Comparison of ENCODE assay signal across 1 cellular context in the genomic region with DNA sequence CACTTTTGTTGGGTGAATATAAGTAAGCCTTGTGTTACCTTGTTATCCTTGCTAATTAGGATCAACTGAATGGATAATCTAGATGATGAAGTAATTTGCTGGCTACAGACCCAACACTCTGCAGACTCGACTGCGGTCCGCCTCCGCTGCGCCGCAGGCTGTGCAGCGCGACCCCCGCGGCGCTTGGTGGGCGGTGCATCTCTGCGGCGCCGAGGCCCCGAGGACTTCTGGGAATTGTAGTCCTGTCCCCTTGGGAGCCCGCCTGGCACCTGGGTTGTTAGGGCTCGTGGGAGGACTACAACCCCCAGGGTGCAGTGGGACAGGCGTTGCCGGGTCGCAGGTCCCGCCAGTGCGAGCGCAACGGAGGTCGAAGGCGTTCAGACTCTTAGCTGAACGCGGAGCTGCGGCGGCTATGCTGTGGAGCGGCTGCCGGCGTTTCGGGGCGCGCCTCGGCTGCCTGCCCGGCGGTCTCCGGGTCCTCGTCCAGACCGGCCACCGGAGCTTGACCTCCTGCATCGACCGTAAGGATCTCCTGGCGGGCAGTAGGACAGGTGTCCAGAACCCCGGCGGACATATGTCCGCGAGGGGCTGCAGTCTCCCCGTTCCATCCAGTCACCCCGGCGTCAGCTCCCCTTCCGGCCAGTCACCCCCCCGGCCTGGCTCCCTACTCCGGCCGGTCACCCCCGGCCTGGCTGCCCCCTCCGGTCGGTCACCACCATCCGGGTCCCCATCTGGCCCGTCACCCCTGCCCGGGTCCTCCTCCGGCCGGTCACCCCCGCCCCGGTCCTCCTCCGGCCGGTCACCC.
A peak's percentile ranks its signal among the peaks of the same experiment; 100 is the strongest.
TF ChIP-seq lines count a peak whose summit lies in the region.

A gene (plus strand): TSS at position 380 of the 805 bp plus-strand sequence. CDS start 33 bp downstream, at position 413.
A gene (minus strand): TSS at position 164 of the 805 bp plus-strand sequence. CDS start 470 bp downstream, outside the sequence.

TF ChIP-seq in GM12878, 131 proteins besides CTCF, POLR2A, EP300 and RAD21 (continued from another document and continues in another):
- TF ChIP-seq, protein P1, sequence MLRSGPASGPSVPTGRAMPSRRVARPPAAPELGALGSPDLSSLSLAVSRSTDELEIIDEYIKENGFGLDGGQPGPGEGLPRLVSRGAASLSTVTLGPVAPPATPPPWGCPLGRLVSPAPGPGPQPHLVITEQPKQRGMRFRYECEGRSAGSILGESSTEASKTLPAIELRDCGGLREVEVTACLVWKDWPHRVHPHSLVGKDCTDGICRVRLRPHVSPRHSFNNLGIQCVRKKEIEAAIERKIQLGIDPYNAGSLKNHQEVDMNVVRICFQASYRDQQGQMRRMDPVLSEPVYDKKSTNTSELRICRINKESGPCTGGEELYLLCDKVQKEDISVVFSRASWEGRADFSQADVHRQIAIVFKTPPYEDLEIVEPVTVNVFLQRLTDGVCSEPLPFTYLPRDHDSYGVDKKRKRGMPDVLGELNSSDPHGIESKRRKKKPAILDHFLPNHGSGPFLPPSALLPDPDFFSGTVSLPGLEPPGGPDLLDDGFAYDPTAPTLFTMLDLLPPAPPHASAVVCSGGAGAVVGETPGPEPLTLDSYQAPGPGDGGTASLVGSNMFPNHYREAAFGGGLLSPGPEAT (IDR thresholded peaks at IDR 0.05; ENCODE audit: low read depth), result peak; percentile 49; the same call in 1 of the 2 replicates
- no peak for TF ChIP-seq YBX1 (IDR thresholded peaks at IDR 0.05)
- TF ChIP-seq KAT2A (conservative IDR thresholded peaks at IDR 0.05; ENCODE audit: control insufficient read depth, low read depth, low read length), result no peak
- no peak for TF ChIP-seq HDGF (IDR thresholded peaks at IDR 0.05)
- no peak for TF ChIP-seq BACH1 (IDR thresholded peaks at IDR 0.05; ENCODE audit: borderline replicate concordance)
- TF ChIP-seq, protein P2, sequence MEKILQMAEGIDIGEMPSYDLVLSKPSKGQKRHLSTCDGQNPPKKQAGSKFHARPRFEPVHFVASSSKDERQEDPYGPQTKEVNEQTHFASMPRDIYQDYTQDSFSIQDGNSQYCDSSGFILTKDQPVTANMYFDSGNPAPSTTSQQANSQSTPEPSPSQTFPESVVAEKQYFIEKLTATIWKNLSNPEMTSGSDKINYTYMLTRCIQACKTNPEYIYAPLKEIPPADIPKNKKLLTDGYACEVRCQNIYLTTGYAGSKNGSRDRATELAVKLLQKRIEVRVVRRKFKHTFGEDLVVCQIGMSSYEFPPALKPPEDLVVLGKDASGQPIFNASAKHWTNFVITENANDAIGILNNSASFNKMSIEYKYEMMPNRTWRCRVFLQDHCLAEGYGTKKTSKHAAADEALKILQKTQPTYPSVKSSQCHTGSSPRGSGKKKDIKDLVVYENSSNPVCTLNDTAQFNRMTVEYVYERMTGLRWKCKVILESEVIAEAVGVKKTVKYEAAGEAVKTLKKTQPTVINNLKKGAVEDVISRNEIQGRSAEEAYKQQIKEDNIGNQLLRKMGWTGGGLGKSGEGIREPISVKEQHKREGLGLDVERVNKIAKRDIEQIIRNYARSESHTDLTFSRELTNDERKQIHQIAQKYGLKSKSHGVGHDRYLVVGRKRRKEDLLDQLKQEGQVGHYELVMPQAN (conservative IDR thresholded peaks at IDR 0.05), result peak; percentile 42
- TF ChIP-seq, protein P3, sequence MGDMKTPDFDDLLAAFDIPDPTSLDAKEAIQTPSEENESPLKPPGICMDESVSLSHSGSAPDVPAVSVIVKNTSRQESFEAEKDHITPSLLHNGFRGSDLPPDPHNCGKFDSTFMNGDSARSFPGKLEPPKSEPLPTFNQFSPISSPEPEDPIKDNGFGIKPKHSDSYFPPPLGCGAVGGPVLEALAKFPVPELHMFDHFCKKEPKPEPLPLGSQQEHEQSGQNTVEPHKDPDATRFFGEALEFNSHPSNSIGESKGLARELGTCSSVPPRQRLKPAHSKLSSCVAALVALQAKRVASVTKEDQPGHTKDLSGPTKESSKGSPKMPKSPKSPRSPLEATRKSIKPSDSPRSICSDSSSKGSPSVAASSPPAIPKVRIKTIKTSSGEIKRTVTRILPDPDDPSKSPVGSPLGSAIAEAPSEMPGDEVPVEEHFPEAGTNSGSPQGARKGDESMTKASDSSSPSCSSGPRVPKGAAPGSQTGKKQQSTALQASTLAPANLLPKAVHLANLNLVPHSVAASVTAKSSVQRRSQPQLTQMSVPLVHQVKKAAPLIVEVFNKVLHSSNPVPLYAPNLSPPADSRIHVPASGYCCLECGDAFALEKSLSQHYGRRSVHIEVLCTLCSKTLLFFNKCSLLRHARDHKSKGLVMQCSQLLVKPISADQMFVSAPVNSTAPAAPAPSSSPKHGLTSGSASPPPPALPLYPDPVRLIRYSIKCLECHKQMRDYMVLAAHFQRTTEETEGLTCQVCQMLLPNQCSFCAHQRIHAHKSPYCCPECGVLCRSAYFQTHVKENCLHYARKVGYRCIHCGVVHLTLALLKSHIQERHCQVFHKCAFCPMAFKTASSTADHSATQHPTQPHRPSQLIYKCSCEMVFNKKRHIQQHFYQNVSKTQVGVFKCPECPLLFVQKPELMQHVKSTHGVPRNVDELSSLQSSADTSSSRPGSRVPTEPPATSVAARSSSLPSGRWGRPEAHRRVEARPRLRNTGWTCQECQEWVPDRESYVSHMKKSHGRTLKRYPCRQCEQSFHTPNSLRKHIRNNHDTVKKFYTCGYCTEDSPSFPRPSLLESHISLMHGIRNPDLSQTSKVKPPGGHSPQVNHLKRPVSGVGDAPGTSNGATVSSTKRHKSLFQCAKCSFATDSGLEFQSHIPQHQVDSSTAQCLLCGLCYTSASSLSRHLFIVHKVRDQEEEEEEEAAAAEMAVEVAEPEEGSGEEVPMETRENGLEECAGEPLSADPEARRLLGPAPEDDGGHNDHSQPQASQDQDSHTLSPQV (IDR thresholded peaks at IDR 0.05), result no peak
- TF ChIP-seq BMI1 (IDR thresholded peaks at IDR 0.05; ENCODE audit: borderline replicate concordance), result no peak
- TF ChIP-seq, protein P4, sequence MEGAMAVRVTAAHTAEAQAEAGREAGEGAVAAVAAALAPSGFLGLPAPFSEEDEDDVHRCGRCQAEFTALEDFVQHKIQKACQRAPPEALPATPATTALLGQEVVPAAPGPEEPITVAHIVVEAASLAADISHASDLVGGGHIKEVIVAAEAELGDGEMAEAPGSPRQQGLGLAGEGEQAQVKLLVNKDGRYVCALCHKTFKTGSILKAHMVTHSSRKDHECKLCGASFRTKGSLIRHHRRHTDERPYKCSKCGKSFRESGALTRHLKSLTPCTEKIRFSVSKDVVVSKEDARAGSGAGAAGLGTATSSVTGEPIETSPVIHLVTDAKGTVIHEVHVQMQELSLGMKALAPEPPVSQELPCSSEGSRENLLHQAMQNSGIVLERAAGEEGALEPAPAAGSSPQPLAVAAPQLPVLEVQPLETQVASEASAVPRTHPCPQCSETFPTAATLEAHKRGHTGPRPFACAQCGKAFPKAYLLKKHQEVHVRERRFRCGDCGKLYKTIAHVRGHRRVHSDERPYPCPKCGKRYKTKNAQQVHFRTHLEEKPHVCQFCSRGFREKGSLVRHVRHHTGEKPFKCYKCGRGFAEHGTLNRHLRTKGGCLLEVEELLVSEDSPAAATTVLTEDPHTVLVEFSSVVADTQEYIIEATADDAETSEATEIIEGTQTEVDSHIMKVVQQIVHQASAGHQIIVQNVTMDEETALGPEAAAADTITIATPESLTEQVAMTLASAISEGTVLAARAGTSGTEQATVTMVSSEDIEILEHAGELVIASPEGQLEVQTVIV (IDR thresholded peaks at IDR 0.05; ENCODE audit: borderline replicate concordance, partially characterized antibody), result no peak
- TF ChIP-seq, protein P5, sequence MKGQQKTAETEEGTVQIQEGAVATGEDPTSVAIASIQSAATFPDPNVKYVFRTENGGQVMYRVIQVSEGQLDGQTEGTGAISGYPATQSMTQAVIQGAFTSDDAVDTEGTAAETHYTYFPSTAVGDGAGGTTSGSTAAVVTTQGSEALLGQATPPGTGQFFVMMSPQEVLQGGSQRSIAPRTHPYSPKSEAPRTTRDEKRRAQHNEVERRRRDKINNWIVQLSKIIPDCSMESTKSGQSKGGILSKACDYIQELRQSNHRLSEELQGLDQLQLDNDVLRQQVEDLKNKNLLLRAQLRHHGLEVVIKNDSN (IDR thresholded peaks at IDR 0.05; ENCODE audit: borderline replicate concordance, extremely low read length, insufficient read depth, low read depth, low read length), result no peak
- TF ChIP-seq MXI1 (IDR thresholded peaks at IDR 0.05; ENCODE audit: low read depth, low read length), result peak; percentile 38; the same call in 1 of the 2 replicates
- TF ChIP-seq, protein P6, sequence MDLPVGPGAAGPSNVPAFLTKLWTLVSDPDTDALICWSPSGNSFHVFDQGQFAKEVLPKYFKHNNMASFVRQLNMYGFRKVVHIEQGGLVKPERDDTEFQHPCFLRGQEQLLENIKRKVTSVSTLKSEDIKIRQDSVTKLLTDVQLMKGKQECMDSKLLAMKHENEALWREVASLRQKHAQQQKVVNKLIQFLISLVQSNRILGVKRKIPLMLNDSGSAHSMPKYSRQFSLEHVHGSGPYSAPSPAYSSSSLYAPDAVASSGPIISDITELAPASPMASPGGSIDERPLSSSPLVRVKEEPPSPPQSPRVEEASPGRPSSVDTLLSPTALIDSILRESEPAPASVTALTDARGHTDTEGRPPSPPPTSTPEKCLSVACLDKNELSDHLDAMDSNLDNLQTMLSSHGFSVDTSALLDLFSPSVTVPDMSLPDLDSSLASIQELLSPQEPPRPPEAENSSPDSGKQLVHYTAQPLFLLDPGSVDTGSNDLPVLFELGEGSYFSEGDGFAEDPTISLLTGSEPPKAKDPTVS (IDR thresholded peaks at IDR 0.05; ENCODE audit: low read depth, low read length), result no peak
- TF ChIP-seq CEBPB (IDR thresholded peaks at IDR 0.05; ENCODE audit: borderline replicate concordance in 1 of 2, low read depth in 2 of 2, low read length in 2 of 2), result no peak
- no peak for TF ChIP-seq CBX3 (IDR thresholded peaks at IDR 0.05; ENCODE audit: borderline replicate concordance, low read depth)
- no peak for TF ChIP-seq NR2C2 (IDR thresholded peaks at IDR 0.05; ENCODE audit: borderline replicate concordance, control insufficient read depth, insufficient read length, low read depth)
- TF ChIP-seq KLF5 (IDR thresholded peaks at IDR 0.05; ENCODE audit: partially characterized antibody), result no peak
- peak; percentile 71; the same call in 1 of the 2 replicates for TF ChIP-seq SIN3A (IDR thresholded peaks at IDR 0.05; ENCODE audit: low read depth, low read length)
- peak; percentile 70; the same call in 1 of the 2 replicates for TF ChIP-seq POLR2AphosphoS2 (IDR thresholded peaks at IDR 0.05; ENCODE audit: low read depth, low read length)
- TF ChIP-seq HCFC1 (IDR thresholded peaks at IDR 0.05; ENCODE audit: low read length), result peak; percentile 98
- TF ChIP-seq MEF2A (IDR thresholded peaks at IDR 0.05; ENCODE audit: insufficient read depth, low read depth, low read length), result no peak
- TF ChIP-seq, protein P7, sequence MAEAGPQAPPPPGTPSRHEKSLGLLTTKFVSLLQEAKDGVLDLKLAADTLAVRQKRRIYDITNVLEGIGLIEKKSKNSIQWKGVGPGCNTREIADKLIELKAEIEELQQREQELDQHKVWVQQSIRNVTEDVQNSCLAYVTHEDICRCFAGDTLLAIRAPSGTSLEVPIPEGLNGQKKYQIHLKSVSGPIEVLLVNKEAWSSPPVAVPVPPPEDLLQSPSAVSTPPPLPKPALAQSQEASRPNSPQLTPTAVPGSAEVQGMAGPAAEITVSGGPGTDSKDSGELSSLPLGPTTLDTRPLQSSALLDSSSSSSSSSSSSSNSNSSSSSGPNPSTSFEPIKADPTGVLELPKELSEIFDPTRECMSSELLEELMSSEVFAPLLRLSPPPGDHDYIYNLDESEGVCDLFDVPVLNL (IDR thresholded peaks at IDR 0.05; ENCODE audit: low read depth, low read length), result peak; percentile 47; the same call in 1 of the 2 replicates
- peak; percentile 85; the same call in 1 of the 2 replicates for TF ChIP-seq RB1 (IDR thresholded peaks at IDR 0.05; ENCODE audit: borderline replicate concordance)
- TF ChIP-seq IKZF1 (conservative IDR thresholded peaks at IDR 0.05), result peak; percentile 99
- no peak for TF ChIP-seq SMARCA5 (IDR thresholded peaks at IDR 0.05)
- TF ChIP-seq, protein P8, sequence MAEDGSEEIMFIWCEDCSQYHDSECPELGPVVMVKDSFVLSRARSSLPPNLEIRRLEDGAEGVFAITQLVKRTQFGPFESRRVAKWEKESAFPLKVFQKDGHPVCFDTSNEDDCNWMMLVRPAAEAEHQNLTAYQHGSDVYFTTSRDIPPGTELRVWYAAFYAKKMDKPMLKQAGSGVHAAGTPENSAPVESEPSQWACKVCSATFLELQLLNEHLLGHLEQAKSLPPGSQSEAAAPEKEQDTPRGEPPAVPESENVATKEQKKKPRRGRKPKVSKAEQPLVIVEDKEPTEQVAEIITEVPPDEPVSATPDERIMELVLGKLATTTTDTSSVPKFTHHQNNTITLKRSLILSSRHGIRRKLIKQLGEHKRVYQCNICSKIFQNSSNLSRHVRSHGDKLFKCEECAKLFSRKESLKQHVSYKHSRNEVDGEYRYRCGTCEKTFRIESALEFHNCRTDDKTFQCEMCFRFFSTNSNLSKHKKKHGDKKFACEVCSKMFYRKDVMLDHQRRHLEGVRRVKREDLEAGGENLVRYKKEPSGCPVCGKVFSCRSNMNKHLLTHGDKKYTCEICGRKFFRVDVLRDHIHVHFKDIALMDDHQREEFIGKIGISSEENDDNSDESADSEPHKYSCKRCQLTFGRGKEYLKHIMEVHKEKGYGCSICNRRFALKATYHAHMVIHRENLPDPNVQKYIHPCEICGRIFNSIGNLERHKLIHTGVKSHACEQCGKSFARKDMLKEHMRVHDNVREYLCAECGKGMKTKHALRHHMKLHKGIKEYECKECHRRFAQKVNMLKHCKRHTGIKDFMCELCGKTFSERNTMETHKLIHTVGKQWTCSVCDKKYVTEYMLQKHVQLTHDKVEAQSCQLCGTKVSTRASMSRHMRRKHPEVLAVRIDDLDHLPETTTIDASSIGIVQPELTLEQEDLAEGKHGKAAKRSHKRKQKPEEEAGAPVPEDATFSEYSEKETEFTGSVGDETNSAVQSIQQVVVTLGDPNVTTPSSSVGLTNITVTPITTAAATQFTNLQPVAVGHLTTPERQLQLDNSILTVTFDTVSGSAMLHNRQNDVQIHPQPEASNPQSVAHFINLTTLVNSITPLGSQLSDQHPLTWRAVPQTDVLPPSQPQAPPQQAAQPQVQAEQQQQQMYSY (CRISPR knock-in tag; IDR thresholded peaks at IDR 0.05), result no peak
- TF ChIP-seq, protein P9, sequence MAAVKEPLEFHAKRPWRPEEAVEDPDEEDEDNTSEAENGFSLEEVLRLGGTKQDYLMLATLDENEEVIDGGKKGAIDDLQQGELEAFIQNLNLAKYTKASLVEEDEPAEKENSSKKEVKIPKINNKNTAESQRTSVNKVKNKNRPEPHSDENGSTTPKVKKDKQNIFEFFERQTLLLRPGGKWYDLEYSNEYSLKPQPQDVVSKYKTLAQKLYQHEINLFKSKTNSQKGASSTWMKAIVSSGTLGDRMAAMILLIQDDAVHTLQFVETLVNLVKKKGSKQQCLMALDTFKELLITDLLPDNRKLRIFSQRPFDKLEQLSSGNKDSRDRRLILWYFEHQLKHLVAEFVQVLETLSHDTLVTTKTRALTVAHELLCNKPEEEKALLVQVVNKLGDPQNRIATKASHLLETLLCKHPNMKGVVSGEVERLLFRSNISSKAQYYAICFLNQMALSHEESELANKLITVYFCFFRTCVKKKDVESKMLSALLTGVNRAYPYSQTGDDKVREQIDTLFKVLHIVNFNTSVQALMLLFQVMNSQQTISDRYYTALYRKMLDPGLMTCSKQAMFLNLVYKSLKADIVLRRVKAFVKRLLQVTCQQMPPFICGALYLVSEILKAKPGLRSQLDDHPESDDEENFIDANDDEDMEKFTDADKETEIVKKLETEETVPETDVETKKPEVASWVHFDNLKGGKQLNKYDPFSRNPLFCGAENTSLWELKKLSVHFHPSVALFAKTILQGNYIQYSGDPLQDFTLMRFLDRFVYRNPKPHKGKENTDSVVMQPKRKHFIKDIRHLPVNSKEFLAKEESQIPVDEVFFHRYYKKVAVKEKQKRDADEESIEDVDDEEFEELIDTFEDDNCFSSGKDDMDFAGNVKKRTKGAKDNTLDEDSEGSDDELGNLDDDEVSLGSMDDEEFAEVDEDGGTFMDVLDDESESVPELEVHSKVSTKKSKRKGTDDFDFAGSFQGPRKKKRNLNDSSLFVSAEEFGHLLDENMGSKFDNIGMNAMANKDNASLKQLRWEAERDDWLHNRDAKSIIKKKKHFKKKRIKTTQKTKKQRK (IDR thresholded peaks at IDR 0.05; ENCODE audit: low read depth, low read length), result no peak
